ENCODE assay signal across 8 cellular contexts in the genomic region with DNA sequence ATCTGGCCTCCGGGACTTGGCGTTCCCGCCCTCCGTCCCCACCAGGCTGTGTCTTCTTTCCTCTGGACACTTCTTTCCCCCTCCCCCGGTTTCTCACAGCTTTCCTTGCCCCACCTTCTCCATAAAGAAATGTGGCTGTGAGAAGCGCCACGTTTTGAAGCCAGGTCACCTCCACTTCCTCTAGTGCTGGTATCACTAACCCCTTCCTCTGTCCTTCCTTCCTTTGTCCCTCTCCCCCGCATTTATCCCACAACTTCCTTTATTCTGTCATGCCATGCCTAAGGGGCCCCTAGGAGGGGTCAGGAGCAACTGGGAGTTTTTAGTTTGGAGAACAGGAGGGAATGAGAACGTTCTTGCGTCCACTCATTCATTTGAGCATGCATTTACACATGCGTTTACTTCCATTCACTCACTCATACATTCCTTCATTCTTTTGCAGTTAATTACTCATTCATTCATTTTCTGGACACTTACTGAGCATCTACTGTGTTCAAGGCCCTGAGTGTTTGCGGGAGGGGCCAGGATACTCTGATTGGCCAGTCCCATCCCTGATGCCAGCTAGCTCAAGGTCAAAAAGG. TPM values are rescaled to one million over a fixed set of nuclear protein-coding genes. Genes with fewer than 3 reads are reported as not detected.
DNase-seq lines count a peak whose midpoint lies in the region; ATAC-seq and TF ChIP-seq lines count a peak whose summit lies in the region.

No MANE protein-coding gene starts in this region.

- H3K79me2 ChIP-seq in GM23338 (replicated peaks; ENCODE audit: insufficient read depth) = no peaks in the 10 kb centered on the region

- peaks cover 23% of the 10 kb centered on the region for H3F3A ChIP-seq in GM23338 (replicated peaks; ENCODE audit: low read depth)

- H3K4me3 ChIP-seq in GM23338 (peak overlapping the region; percentile 74), SJSA1 (no peak overlapping the region; the same call in 1 of the 2 replicates), left lung (peak overlapping the region in 1 of 2 donors; percentile 51)

- H3K27ac ChIP-seq in GM23338 (ENCODE audit: low read depth) (peak overlapping the region; percentile 98), SJSA1 (no peak overlapping the region), epithelial cell of prostate (peak overlapping the region; percentile 85), left lung (peak overlapping the region in 1 of 2 donors; percentile 60)

- peak overlapping the region; percentile 89 for H2AFZ ChIP-seq in GM23338

- H3K4me1 Mint-ChIP-seq in GM23338 (peaks cover 29% of the 10 kb centered on the region), progenitor cell of endocrine pancreas (ENCODE audit: low read depth) (peaks cover 5% of the 10 kb centered on the region)

- H3K9me3 ChIP-seq in SJSA1 (replicated peaks) (no peaks in the 10 kb centered on the region), left lung (no peaks in the 10 kb centered on the region)

- H3K36me3 ChIP-seq in GM23338 (ENCODE audit: insufficient read depth) (no peaks in the 10 kb centered on the region), SJSA1 (no peaks in the 10 kb centered on the region), left lung (no peaks in the 10 kb centered on the region)

- peak; percentile 3 for ATAC-seq in GM23338
- ATAC-seq in left lung = no peak

- H3K27ac Mint-ChIP-seq in GM23338 (peak overlapping the region; percentile 93), progenitor cell of endocrine pancreas (no peak overlapping the region)

- H3K4me3 Mint-ChIP-seq in GM23338 = peak overlapping the region; percentile 83
- H3K4me3 Mint-ChIP-seq in progenitor cell of endocrine pancreas (ENCODE audit: low read depth) = peak overlapping the region; percentile 73

- H3K27me3 ChIP-seq in GM23338 (ENCODE audit: insufficient read depth) = no peaks in the 10 kb centered on the region
- H3K27me3 ChIP-seq in SJSA1 (replicated peaks) = no peaks in the 10 kb centered on the region
- peaks cover 0 to 18% of the 10 kb centered on the region in 2 donors for H3K27me3 ChIP-seq in left lung

- no peaks in the 10 kb centered on the region for H3K9me2 ChIP-seq in GM23338 (ENCODE audit: insufficient read depth)

- H3K4me1 ChIP-seq in GM23338 (ENCODE audit: insufficient read depth) (peaks cover 30% of the 10 kb centered on the region), SJSA1 (replicated peaks) (peaks cover 31% of the 10 kb centered on the region), left lung (peaks cover 18 to 35% of the 10 kb centered on the region in 2 donors)

- no peaks in the 10 kb centered on the region for H4K20me1 ChIP-seq in GM23338 (replicated peaks; ENCODE audit: insufficient read depth)

- intact Hi-C loops in left lung (cut with DNase I) = no loop called here

- no peaks in the 10 kb centered on the region for H3K36me3 Mint-ChIP-seq in GM23338 (ENCODE audit: low read depth)
- H3K36me3 Mint-ChIP-seq in progenitor cell of endocrine pancreas (ENCODE audit: insufficient read depth) = no peaks in the 10 kb centered on the region

- peaks cover 15% of the 10 kb centered on the region for H3K27me3 Mint-ChIP-seq in GM23338 (ENCODE audit: insufficient read depth, low read depth, poor library complexity)
- H3K27me3 Mint-ChIP-seq in progenitor cell of endocrine pancreas = peaks cover 39% of the 10 kb centered on the region

- no peaks in the 10 kb centered on the region for H3K9me3 Mint-ChIP-seq in GM23338
- no peaks in the 10 kb centered on the region for H3K9me3 Mint-ChIP-seq in progenitor cell of endocrine pancreas (ENCODE audit: low read depth)

- peak overlapping the region; percentile 91 for H3K4me2 ChIP-seq in GM23338

- peak; percentile 54 for DNase-seq in GM23338 (ENCODE audit: low spot score)
- DNase-seq in SJSA1 (ENCODE audit: low read depth in 1 of 2, low spot score in 2 of 2) = peak; percentile 10 to 40
- DNase-seq in epithelial cell of prostate (ENCODE audit: low read depth, low spot score) = no peak
- DNase-seq in progenitor cell of endocrine pancreas (ENCODE audit: low spot score, unreplicated experiment) = no peak
- no peak for DNase-seq in NCI-H128 (lab: John Stamatoyannopoulos, UW; ENCODE audit: unreplicated experiment)
- no peak for DNase-seq in left lung
- DNase-seq in NCI-H2029 (lab: John Stamatoyannopoulos, UW) = no peak
- no peak for DNase-seq in NCI-H82 (lab: John Stamatoyannopoulos, UW)

- TF ChIP-seq CTCF in GM23338 (conservative IDR thresholded peaks at IDR 0.05; ENCODE audit: low read depth in 2 of 2) (no peak), progenitor cell of endocrine pancreas (IDR thresholded peaks at IDR 0.05; ENCODE audit: unreplicated experiment) (no peak), left lung (IDR thresholded peaks at IDR 0.05) (no peak)

TF ChIP-seq in GM23338, 12 proteins besides CTCF, POLR2A, EP300 and RAD21 (continues in another document):
- TF ChIP-seq STAT1 (IDR thresholded peaks at IDR 0.05; ENCODE audit: unreplicated experiment) (no peak), ZNF114 (CRISPR knock-in tag; IDR thresholded peaks at IDR 0.05) (no peak), NANOG (IDR thresholded peaks at IDR 0.05; ENCODE audit: borderline replicate concordance) (no peak), POLR2AphosphoS5 (IDR thresholded peaks at IDR 0.05; ENCODE audit: low read depth) (no peak), JUNB (IDR thresholded peaks at IDR 0.05; ENCODE audit: unreplicated experiment) (no peak), ZNF331 (CRISPR knock-in tag; IDR thresholded peaks at IDR 0.05; ENCODE audit: low read depth) (no peak)
- TF ChIP-seq, protein P1, sequence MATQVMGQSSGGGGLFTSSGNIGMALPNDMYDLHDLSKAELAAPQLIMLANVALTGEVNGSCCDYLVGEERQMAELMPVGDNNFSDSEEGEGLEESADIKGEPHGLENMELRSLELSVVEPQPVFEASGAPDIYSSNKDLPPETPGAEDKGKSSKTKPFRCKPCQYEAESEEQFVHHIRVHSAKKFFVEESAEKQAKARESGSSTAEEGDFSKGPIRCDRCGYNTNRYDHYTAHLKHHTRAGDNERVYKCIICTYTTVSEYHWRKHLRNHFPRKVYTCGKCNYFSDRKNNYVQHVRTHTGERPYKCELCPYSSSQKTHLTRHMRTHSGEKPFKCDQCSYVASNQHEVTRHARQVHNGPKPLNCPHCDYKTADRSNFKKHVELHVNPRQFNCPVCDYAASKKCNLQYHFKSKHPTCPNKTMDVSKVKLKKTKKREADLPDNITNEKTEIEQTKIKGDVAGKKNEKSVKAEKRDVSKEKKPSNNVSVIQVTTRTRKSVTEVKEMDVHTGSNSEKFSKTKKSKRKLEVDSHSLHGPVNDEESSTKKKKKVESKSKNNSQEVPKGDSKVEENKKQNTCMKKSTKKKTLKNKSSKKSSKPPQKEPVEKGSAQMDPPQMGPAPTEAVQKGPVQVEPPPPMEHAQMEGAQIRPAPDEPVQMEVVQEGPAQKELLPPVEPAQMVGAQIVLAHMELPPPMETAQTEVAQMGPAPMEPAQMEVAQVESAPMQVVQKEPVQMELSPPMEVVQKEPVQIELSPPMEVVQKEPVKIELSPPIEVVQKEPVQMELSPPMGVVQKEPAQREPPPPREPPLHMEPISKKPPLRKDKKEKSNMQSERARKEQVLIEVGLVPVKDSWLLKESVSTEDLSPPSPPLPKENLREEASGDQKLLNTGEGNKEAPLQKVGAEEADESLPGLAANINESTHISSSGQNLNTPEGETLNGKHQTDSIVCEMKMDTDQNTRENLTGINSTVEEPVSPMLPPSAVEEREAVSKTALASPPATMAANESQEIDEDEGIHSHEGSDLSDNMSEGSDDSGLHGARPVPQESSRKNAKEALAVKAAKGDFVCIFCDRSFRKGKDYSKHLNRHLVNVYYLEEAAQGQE (IDR thresholded peaks at IDR 0.05; ENCODE audit: unreplicated experiment) = no peak

RNA-seq across cellular contexts. Expression of a gene that starts 5.0 kb away (rescaled TPM):
- 2.7 and 3.7 TPM in 2 replicates for total RNA-seq in GM23338 (2014; rRNA removed; shearing (Covaris generic))
- polyA plus RNA-seq in GM23338 (2016; fragmentation: Nextera tagmentation; extraction: Ambion mirVana) = 1.6 and 2.0 TPM in 2 replicates
- 0.85 and 1.3 TPM in 2 replicates for total RNA-seq in SJSA1 (2014; rRNA removed; shearing (Covaris generic))
- total RNA-seq in progenitor cell of endocrine pancreas = 1.7 and 2.2 TPM in 2 replicates
- total RNA-seq in left lung = 10 to 100 TPM in 1 of 2 donors, 1 to 10 TPM in 1; 8.5 to 10.4 TPM

Comparison
In these comparisons a context has a peak if more than half of its experiments do, and no peak if none do; other contexts are left out.
1. DNase-seq: peak in GM23338 (single experiment) and SJSA1 (2 of 2); none in epithelial cell of prostate (single experiment), progenitor cell of endocrine pancreas (single experiment), NCI-H128 (single experiment), left lung (0 of 2), NCI-H2029 (single experiment) and NCI-H82 (single experiment).